ENCODE assay signal across 1 cellular context in genomic region chr2:85865539-85866164, GRCh38.
A peak's percentile ranks its signal among the peaks of the same experiment; 100 is the strongest.
TF ChIP-seq lines count a peak whose summit lies in the region.

No MANE protein-coding gene starts in this region.

TF ChIP-seq in GM12878, 131 proteins besides CTCF, POLR2A, EP300 and RAD21 (continued from another document and continues in another):
- no peak for TF ChIP-seq CHD1 (IDR thresholded peaks at IDR 0.05; ENCODE audit: low read depth, low read length)
- no peak for TF ChIP-seq CEBPZ (IDR thresholded peaks at IDR 0.05; ENCODE audit: low read depth, low read length)
- TF ChIP-seq SIN3A (IDR thresholded peaks at IDR 0.05; ENCODE audit: low read depth, low read length), result no peak
- no peak for TF ChIP-seq NRF1 (conservative IDR thresholded peaks at IDR 0.05; ENCODE audit: low read depth, low read length)
- TF ChIP-seq USF2 (IDR thresholded peaks at IDR 0.05; ENCODE audit: borderline replicate concordance, low read depth, low read length), result no peak
- TF ChIP-seq BCL11A (IDR thresholded peaks at IDR 0.05; ENCODE audit: low read depth, low read length), result peak; percentile 56
- TF ChIP-seq RELB (IDR thresholded peaks at IDR 0.05; ENCODE audit: low read depth), result peak; percentile 80; the same call in 1 of the 2 replicates
- peak; percentile 33 for TF ChIP-seq DPF2 (IDR thresholded peaks at IDR 0.05)
- TF ChIP-seq ZNF274 (IDR thresholded peaks at IDR 0.05; ENCODE audit: insufficient read depth, insufficient read length), result no peak
- no peak for TF ChIP-seq NR2C1 (IDR thresholded peaks at IDR 0.05)
- TF ChIP-seq WRNIP1 (IDR thresholded peaks at IDR 0.05; ENCODE audit: borderline replicate concordance, low read depth, low read length), result no peak
- TF ChIP-seq CBX3 (IDR thresholded peaks at IDR 0.05; ENCODE audit: borderline replicate concordance, low read depth), result no peak
- TF ChIP-seq ZNF622 (IDR thresholded peaks at IDR 0.05), result no peak
- TF ChIP-seq TCF7 (IDR thresholded peaks at IDR 0.05; ENCODE audit: borderline replicate concordance), result 0 out of 2 replicates have a peak, but pooled peaks have one; percentile 29
- no peak for TF ChIP-seq EZH2 (IDR thresholded peaks at IDR 0.05; ENCODE audit: borderline replicate concordance, control insufficient read depth, low read depth, low read length)
- no peak for TF ChIP-seq POLR2AphosphoS2 (IDR thresholded peaks at IDR 0.05; ENCODE audit: low read depth, low read length)
- no peak for TF ChIP-seq NFXL1 (IDR thresholded peaks at IDR 0.05; ENCODE audit: borderline replicate concordance)
- TF ChIP-seq FOXM1 (IDR thresholded peaks at IDR 0.05; ENCODE audit: low read depth, low read length), result peak; percentile 89
- TF ChIP-seq ZBTB4 (CRISPR knock-in tag; IDR thresholded peaks at IDR 0.05), result no peak
- no peak for TF ChIP-seq SRF (IDR thresholded peaks at IDR 0.05; ENCODE audit: low read depth in 2 of 2, low read length in 2 of 2)
- peak; percentile 52; the same call in 1 of the 2 replicates for TF ChIP-seq PML (IDR thresholded peaks at IDR 0.05; ENCODE audit: low read length)
- TF ChIP-seq MYB (IDR thresholded peaks at IDR 0.05; ENCODE audit: borderline replicate concordance, low read depth, low read length), result no peak
- TF ChIP-seq KDM1A (IDR thresholded peaks at IDR 0.05; ENCODE audit: borderline replicate concordance), result no peak
- TF ChIP-seq ELK1 (IDR thresholded peaks at IDR 0.05; ENCODE audit: low read depth, low read length), result no peak
- peak; percentile 50 for TF ChIP-seq MLLT1 (IDR thresholded peaks at IDR 0.05)
- TF ChIP-seq MTA2 (IDR thresholded peaks at IDR 0.05; ENCODE audit: low read depth), result peak; percentile 59
- no peak for TF ChIP-seq TBL1XR1 (IDR thresholded peaks at IDR 0.05; ENCODE audit: low read depth, low read length)
- no peak for TF ChIP-seq ATF3 (IDR thresholded peaks at IDR 0.05; ENCODE audit: borderline replicate concordance, extremely low read depth, low read depth, low read length)
- TF ChIP-seq NR2F1 (conservative IDR thresholded peaks at IDR 0.05), result no peak
- TF ChIP-seq PAX8 (IDR thresholded peaks at IDR 0.05), result no peak
- TF ChIP-seq NFYA (IDR thresholded peaks at IDR 0.05; ENCODE audit: borderline replicate concordance, low read depth, low read length), result no peak
- TF ChIP-seq LARP7 (IDR thresholded peaks at IDR 0.05), result no peak
- no peak for TF ChIP-seq ASH2L (IDR thresholded peaks at IDR 0.05; ENCODE audit: borderline replicate concordance, low read depth)
- TF ChIP-seq E4F1 (IDR thresholded peaks at IDR 0.05; ENCODE audit: borderline replicate concordance, partially characterized antibody), result no peak
- TF ChIP-seq BCLAF1 (IDR thresholded peaks at IDR 0.05), result no peak
- 0 out of 2 replicates have a peak, but pooled peaks have one; percentile 28 for TF ChIP-seq JUND (IDR thresholded peaks at IDR 0.05; ENCODE audit: low read depth, low read length)
- no peak for TF ChIP-seq FOS (IDR thresholded peaks at IDR 0.05; ENCODE audit: borderline replicate concordance, extremely low read depth, insufficient read length)
- no peak for TF ChIP-seq HSF1 (IDR thresholded peaks at IDR 0.05; ENCODE audit: low read depth, low read length)
